1 cellular context compared by ENCODE assay signal in the genomic region with DNA sequence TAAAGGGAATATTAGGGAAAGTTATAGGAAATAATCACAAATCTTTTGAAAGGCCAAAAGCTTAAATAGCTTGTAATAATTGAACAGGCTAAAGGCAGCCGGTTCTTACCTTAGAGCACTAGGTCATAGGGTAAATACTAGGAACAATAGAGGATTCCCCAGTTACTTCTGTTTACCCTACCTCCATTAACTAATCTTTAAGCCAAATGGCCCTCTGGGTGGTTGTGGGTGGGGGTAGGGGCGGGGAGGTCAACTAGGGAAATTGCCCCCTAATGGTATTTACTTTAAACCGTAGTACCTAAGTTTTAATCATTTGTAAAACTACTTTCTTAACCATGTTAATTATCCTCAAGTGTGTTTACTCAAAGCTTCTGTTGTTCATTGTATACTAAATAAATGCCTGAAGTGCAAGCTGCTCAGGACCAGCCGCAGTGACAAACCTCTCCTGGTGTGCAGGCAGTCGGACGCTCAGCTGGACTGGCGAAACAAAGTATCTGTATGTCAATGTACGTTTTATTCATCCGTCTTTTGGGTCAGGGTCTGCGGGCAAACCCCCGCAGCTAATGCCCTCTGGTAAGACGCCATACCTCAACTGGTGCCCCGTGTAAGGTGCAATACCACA.
A peak's percentile ranks its signal among the peaks of the same experiment; 100 is the strongest.
TF ChIP-seq lines count a peak whose summit lies in the region.

No MANE protein-coding gene starts in this region.

TF ChIP-seq in HepG2, 621 proteins besides CTCF, POLR2A, EP300 and RAD21:
- TF ChIP-seq SOX13 (IDR thresholded peaks at IDR 0.05) (no peak), SOX13 (CRISPR knock-in tag; conservative IDR thresholded peaks at IDR 0.05 in 1 of 2, IDR thresholded peaks at IDR 0.05 in 1 of 2) (peak in 1 of 2 experiments; percentile 51; a peak in 1 of 4 replicates), HMGA1 (CRISPR knock-in tag; conservative IDR thresholded peaks at IDR 0.05) (no peak)
